Comparison of ENCODE assay signal across 1 cellular context in the genomic region with DNA sequence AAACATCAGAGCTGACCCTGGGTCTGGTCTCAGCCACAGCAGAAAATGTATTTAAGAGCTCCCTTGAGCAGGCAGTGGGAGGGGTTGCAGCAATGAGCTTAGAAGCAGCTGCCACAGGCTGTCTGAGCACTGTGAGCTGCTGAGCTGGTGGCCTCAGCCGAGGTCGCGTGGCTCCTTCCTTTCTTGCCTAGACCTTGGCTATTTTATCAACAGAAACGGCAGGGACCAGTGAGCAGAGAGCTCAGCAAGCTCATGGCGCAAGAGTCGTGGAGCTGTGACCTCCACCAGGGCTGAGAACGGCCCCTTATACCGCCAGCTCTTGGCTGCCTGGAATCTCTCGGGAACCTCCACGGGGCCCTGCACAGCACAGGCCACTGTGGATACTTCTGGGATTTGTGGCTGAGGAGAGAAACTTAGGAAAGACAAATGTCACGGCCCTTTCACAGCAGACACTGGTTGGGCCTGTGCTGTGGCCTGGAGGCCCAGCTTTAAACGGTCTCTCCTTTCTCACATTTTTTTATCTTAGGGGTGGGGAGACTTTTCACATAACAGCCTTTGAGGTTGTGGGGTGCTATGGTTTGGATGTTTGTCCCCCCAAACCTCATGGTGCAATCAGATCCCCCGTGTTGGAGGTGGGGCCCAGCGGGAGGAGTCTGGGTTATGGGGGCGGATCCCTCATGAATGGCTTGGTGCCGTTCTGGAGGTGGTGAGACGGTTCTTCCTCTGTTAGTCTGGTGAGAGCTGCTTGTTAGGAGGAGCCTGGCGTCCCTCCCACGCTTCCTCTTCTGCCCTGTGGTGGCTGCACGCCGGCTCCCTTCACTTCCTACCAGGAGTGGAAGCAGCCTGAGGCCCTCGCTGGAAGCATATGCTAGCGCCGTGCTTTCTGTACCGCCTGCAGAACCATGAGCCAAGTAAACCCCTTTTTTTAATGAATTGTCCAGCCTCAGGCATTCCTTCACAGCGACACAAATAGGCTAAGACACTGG.
TF ChIP-seq lines count a peak whose summit lies in the region.

No MANE protein-coding gene starts in this region.

TF ChIP-seq in GM12878, 131 proteins besides CTCF, POLR2A, EP300 and RAD21:
- no peak for TF ChIP-seq IRF5 (IDR thresholded peaks at IDR 0.05; ENCODE audit: borderline replicate concordance)
- TF ChIP-seq ETV6 (conservative IDR thresholded peaks at IDR 0.05 in 1 of 2, IDR thresholded peaks at IDR 0.05 in 1 of 2; ENCODE audit: borderline replicate concordance in 1 of 2, low read depth in 1 of 2): no peak
- TF ChIP-seq ZNF24 (IDR thresholded peaks at IDR 0.05): no peak
- no peak for TF ChIP-seq TCF7 (IDR thresholded peaks at IDR 0.05; ENCODE audit: borderline replicate concordance)
- no peak for TF ChIP-seq ZBED1 (IDR thresholded peaks at IDR 0.05; ENCODE audit: borderline replicate concordance)
- no peak for TF ChIP-seq GABPA (IDR thresholded peaks at IDR 0.05; ENCODE audit: low read depth)
- TF ChIP-seq KDM1A (IDR thresholded peaks at IDR 0.05; ENCODE audit: borderline replicate concordance): no peak
